15 cellular contexts compared by ENCODE assay signal in genomic region chr3:107772016-107772415, GRCh38.
A peak's percentile ranks its signal among the peaks of the same experiment; 100 is the strongest.
DNase-seq lines count a peak whose midpoint lies in the region.
"Had no signal": no experiment of that assay in that cellular context is flagged by ENCODE, and none has a peak within 500 bp of the region (broad histone marks: within the 10 kb centered on the region; RNA-seq: fewer than 3 reads in every experiment).

No MANE protein-coding gene starts in this region.

- DNase-seq in LHCN-M2 (ENCODE audit: low read depth) = peak; percentile 20
- peak; percentile 63 for DNase-seq in fibroblast of peridontal ligament (ENCODE audit: extremely low read depth)
- DNase-seq in kidney tubule cell (ENCODE audit: low spot score) = peak; percentile 92
- no peak for DNase-seq in NCI-H1436 (lab: John Stamatoyannopoulos, UW)
- no peak for DNase-seq in stimulated activated CD4-positive, alpha-beta T cell treated with anti-CD3 and anti-CD28 coated beads, Interleukin-15, amount 100 ng/mL, for 24 hours
- DNase-seq in NCI-H1930 (lab: John Stamatoyannopoulos, UW) = no peak
- no peak for DNase-seq in activated CD4-positive, alpha-beta T cell treated with anti-CD3 and anti-CD28 coated beads for 4 hours
- DNase-seq: AML-193, DMS79, H9, NCI-H1105 treated with DMSO at 0.1 percent for 48 hours, NCI-H187, NCI-H226, NCI-H524, PC-9 had no signal

Comparison
In these comparisons a context has a peak if more than half of its experiments do, and no peak if none do; other contexts are left out.
1. DNase-seq: peak in LHCN-M2 (single experiment), fibroblast of peridontal ligament (single experiment) and kidney tubule cell (single experiment); none in NCI-H1436 (single experiment), stimulated activated CD4-positive, alpha-beta T cell treated with anti-CD3 and anti-CD28 coated beads, Interleukin-15, amount 100 ng/mL, for 24 hours (single experiment), NCI-H1930 (0 of 2) and activated CD4-positive, alpha-beta T cell treated with anti-CD3 and anti-CD28 coated beads for 4 hours (0 of 2).